In the genomic region with DNA sequence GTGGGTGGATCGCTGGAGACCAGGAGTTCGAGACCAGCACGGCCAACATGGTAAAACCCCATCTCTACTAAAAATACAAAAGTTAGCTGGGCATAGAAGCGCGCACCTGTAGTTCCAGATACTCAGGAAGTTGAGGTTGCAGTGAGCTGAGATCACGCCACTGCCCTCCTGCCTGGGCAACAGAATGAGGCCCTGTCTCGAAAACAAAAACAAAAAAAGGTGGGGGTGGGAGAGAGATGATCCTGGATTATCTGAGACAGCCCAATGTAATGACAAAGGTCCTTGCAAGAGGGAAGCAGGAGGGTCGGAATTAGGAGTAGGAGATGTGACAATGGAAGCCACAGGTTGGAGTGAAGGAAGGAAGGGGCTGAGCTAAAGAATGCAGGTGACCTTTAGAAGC, we compare ENCODE assay signal across 14 cellular contexts.
DNase-seq lines count a peak whose midpoint lies in the region; ATAC-seq and TF ChIP-seq lines count a peak whose summit lies in the region.
"Had no signal": no experiment of that assay in that cellular context is flagged by ENCODE, and none has a peak within 500 bp of the region (broad histone marks: within the 10 kb centered on the region; RNA-seq: fewer than 3 reads in every experiment).

No MANE protein-coding gene starts in this region.

- no peak overlapping the region for H3K27ac ChIP-seq in CD8-positive, alpha-beta T cell (ENCODE audit: low read depth, low read length)
- H3K27ac ChIP-seq: brain microvascular endothelial cell had no signal

- H3K27me3 ChIP-seq in CD8-positive, alpha-beta T cell (ENCODE audit: insufficient read depth, low read length) = no peaks in the 10 kb centered on the region
- H3K27me3 ChIP-seq: brain microvascular endothelial cell had no signal

- peak in 1 of 7 experiments; percentile 8 for DNase-seq in CD8-positive, alpha-beta T cell
- peak; percentile 49 for DNase-seq in activated CD4-positive, alpha-beta memory T cell treated with anti-CD3 and anti-CD28 coated beads, Interleukin-2, amount 10 ng/mL, durations not matched to agents 7 days and 5 days
- DNase-seq in mucosa of descending colon = peak in 1 of 3 donors; percentile 28
- no peak for DNase-seq in stimulated activated CD4-positive, alpha-beta T cell treated with anti-CD3 and anti-CD28 coated beads, Interleukin-1b, Interleukin-23, amount 100 ng/mL, for 48 hours
- no peak for DNase-seq in NCI-H1930 (lab: John Stamatoyannopoulos, UW)
- DNase-seq in SIG-M5 treated with dmso at 0.1 percent for 504 hours (lab: John Stamatoyannopoulos, UW; ENCODE audit: unreplicated experiment) = no peak
- DNase-seq: brain microvascular endothelial cell; H7; NCI-H2029; stimulated activated CD4-positive, alpha-beta T cell treated with anti-CD3 and anti-CD28 coated beads, Interleukin-2, amount 100 ng/mL, for 24 hours; stimulated activated naive CD4-positive, alpha-beta T cell treated with Interleukin-2 at 50 U/mL for 16 hours had no signal

- no peaks in the 10 kb centered on the region for H3K9me3 ChIP-seq in CD8-positive, alpha-beta T cell (ENCODE audit: low read length)
- no peaks in the 10 kb centered on the region for H3K9me3 ChIP-seq in mucosa of descending colon

- no peaks in the 10 kb centered on the region for H3K36me3 ChIP-seq in CD8-positive, alpha-beta T cell (ENCODE audit: insufficient read depth, low read length)
- H3K36me3 ChIP-seq in mucosa of descending colon (ENCODE audit: low read depth) = no peaks in the 10 kb centered on the region
- H3K36me3 ChIP-seq: brain microvascular endothelial cell had no signal

- peaks cover 35% of the 10 kb centered on the region for H3K36me3 Mint-ChIP-seq in CD8-positive, alpha-beta T cell
- peaks cover 32% of the 10 kb centered on the region for H3K36me3 Mint-ChIP-seq in activated CD4-positive, alpha-beta memory T cell treated with anti-CD3 and anti-CD28 coated beads, Interleukin-2, amount 10 ng/mL, durations not matched to agents 7 days and 5 days (ENCODE audit: low read depth)

- ATAC-seq in CD8-positive, alpha-beta T cell = no peak
- ATAC-seq in GM21825 (IDR thresholded peaks at IDR 0.05; ENCODE audit: unreplicated experiment) (peak; percentile 41), mucosa of descending colon (peak; percentile 53), HG03108 (IDR thresholded peaks at IDR 0.05; ENCODE audit: unreplicated experiment) (no peak)

- POLR2A ChIA-PET in CD8-positive, alpha-beta T cell (lab: Charles Lee) = interaction anchor here (0.9 to 2.2 kb wide), 4 partner anchors 9 to 139 kb away, joined by 3 to 8 read pairs (median 4); no protein-coding TSS in a partner anchor
- POLR2A ChIA-PET in activated CD4-positive, alpha-beta memory T cell treated with anti-CD3 and anti-CD28 coated beads, Interleukin-2, amount 10 ng/mL, durations not matched to agents 7 days and 5 days (lab: Charles Lee) = interaction anchor here (0.9 to 2.5 kb wide), 6 partner anchors 9 to 172 kb away, joined by 3 to 15 read pairs (median 4); partner anchors contain the start of gene SIK3

- H3K4me3 Mint-ChIP-seq in CD8-positive, alpha-beta T cell = peak overlapping the region; percentile 66
- peak overlapping the region; percentile 47 for H3K4me3 Mint-ChIP-seq in activated CD4-positive, alpha-beta memory T cell treated with anti-CD3 and anti-CD28 coated beads, Interleukin-2, amount 10 ng/mL, durations not matched to agents 7 days and 5 days

- CTCF ChIA-PET in CD8-positive, alpha-beta T cell (lab: Charles Lee) = interaction anchor here (1.1 to 3.1 kb wide), 2 partner anchors 73 to 181 kb away, joined by 3 to 24 read pairs; no protein-coding TSS in a partner anchor
- CTCF ChIA-PET in activated CD4-positive, alpha-beta memory T cell treated with anti-CD3 and anti-CD28 coated beads, Interleukin-2, amount 10 ng/mL, durations not matched to agents 7 days and 5 days (lab: Charles Lee) = interaction anchor here (0.9 to 2.1 kb wide), 8 partner anchors 16 to 301 kb away, joined by 3 to 13 read pairs (median 3); partner anchors contain the start of gene SIK3

- no peaks in the 10 kb centered on the region for H3K9me3 Mint-ChIP-seq in CD8-positive, alpha-beta T cell
- no peaks in the 10 kb centered on the region for H3K9me3 Mint-ChIP-seq in activated CD4-positive, alpha-beta memory T cell treated with anti-CD3 and anti-CD28 coated beads, Interleukin-2, amount 10 ng/mL, durations not matched to agents 7 days and 5 days

- H3K4me1 ChIP-seq in CD8-positive, alpha-beta T cell (ENCODE audit: insufficient read depth, low read length) = peaks cover 52% of the 10 kb centered on the region
- H3K4me1 ChIP-seq in mucosa of descending colon (ENCODE audit: low read depth) = no peaks in the 10 kb centered on the region

- intact Hi-C loops in CD8-positive, alpha-beta T cell (cut with DNase I, micrococcal nuclease) = loop anchor here in 1 of 2 experiments (5.0 kb wide), 2 partner anchors 37 to 73 kb away; no protein-coding TSS in a partner anchor
- intact Hi-C loops in mucosa of descending colon (cut with DNase I, micrococcal nuclease) = no loop called here

- no peak for TF ChIP-seq CTCF in CD8-positive, alpha-beta T cell (IDR thresholded peaks at IDR 0.05)
- no peak for TF ChIP-seq CTCF in mucosa of descending colon (IDR thresholded peaks at IDR 0.05)

- no peak overlapping the region for H3K4me3 ChIP-seq in CD8-positive, alpha-beta T cell (ENCODE audit: low read depth, low read length)
- no peak overlapping the region for H3K4me3 ChIP-seq in mucosa of descending colon
- H3K4me3 ChIP-seq: lung had no signal

- H3K4me1 Mint-ChIP-seq in CD8-positive, alpha-beta T cell (ENCODE audit: low read depth) = peaks cover 59% of the 10 kb centered on the region
- peaks cover 61% of the 10 kb centered on the region for H3K4me1 Mint-ChIP-seq in activated CD4-positive, alpha-beta memory T cell treated with anti-CD3 and anti-CD28 coated beads, Interleukin-2, amount 10 ng/mL, durations not matched to agents 7 days and 5 days

- H3K27ac Mint-ChIP-seq in CD8-positive, alpha-beta T cell = peak overlapping the region; percentile 92
- H3K27ac Mint-ChIP-seq in activated CD4-positive, alpha-beta memory T cell treated with anti-CD3 and anti-CD28 coated beads, Interleukin-2, amount 10 ng/mL, durations not matched to agents 7 days and 5 days = peak overlapping the region; percentile 80

- H3K27me3 Mint-ChIP-seq in CD8-positive, alpha-beta T cell (ENCODE audit: low read depth) = no peaks in the 10 kb centered on the region
- no peaks in the 10 kb centered on the region for H3K27me3 Mint-ChIP-seq in activated CD4-positive, alpha-beta memory T cell treated with anti-CD3 and anti-CD28 coated beads, Interleukin-2, amount 10 ng/mL, durations not matched to agents 7 days and 5 days

Comparison
In these comparisons a context has a peak if more than half of its experiments do, and no peak if none do; other contexts are left out.
1. ATAC-seq: peak in GM21825 (single experiment) and mucosa of descending colon (single experiment); none in CD8-positive, alpha-beta T cell (single experiment) and HG03108 (single experiment).